In genomic region chr7:108012499-108013430, GRCh38 we compare ENCODE assay signal across 14 cellular contexts. TPM values are rescaled to one million over a fixed set of nuclear protein-coding genes. Genes with fewer than 3 reads are reported as not detected.
DNase-seq lines count a peak whose midpoint lies in the region; ATAC-seq and TF ChIP-seq lines count a peak whose summit lies in the region.
"Had no signal": no experiment of that assay in that cellular context is flagged by ENCODE, and none has a peak within 500 bp of the region (broad histone marks: within the 10 kb centered on the region; RNA-seq: fewer than 3 reads in every experiment).

No MANE protein-coding gene starts in this region.

- peak overlapping the region; percentile 16 for H3K27ac Mint-ChIP-seq in Calu3 (ENCODE audit: unreplicated experiment)
- H3K27ac Mint-ChIP-seq in naive thymus-derived CD4-positive, alpha-beta T cell = no peak overlapping the region
- H3K27ac Mint-ChIP-seq: activated T-cell treated with anti-CD3 and anti-CD28 coated beads, Interleukin-2, amount 50 U/mL, for 24 hours had no signal

- POLR2A ChIA-PET in IMR-90 (lab: Charles Lee; ENCODE audit: unreplicated experiment) = interaction anchor here (1.4 kb wide), 1 partner anchor 10 kb away, joined by 4 read pairs; no protein-coding TSS in a partner anchor
- POLR2A ChIA-PET in naive thymus-derived CD4-positive, alpha-beta T cell (lab: Charles Lee) = no interaction called here

- H3K4ac ChIP-seq in IMR-90 (ENCODE audit: low read depth, low read length) = peak overlapping the region; percentile 55

- peak overlapping the region; percentile 45 for H2BK120ac ChIP-seq in IMR-90 (ENCODE audit: low read depth, low read length)

- no peak overlapping the region for H2BK5ac ChIP-seq in IMR-90 (ENCODE audit: low read depth, low read length, poor library complexity, severe bottlenecking)

- H3K27me3 ChIP-seq in IMR-90 (ENCODE audit: control insufficient read depth, insufficient read depth, low read length) (no peaks in the 10 kb centered on the region), SJCRH30 (no peaks in the 10 kb centered on the region)
- H3K27me3 ChIP-seq in naive thymus-derived CD4-positive, alpha-beta T cell (ENCODE audit: control insufficient read depth in 2 of 2, insufficient read depth in 2 of 2, low read length in 2 of 2) = peaks cover 0 to 6% of the 10 kb centered on the region in 2 donors

- peak overlapping the region; percentile 25; the same call in 1 of the 2 replicates for H4K91ac ChIP-seq in IMR-90 (ENCODE audit: insufficient read depth, low read depth, low read length)

- in situ Hi-C loops in IMR-90 (cut with MboI; ENCODE audit: low sequenced_read_pairs) = no loop called here
- in situ Hi-C loops in astrocyte of the spinal cord (cut with HindIII; ENCODE audit: low sequenced_read_pairs) = no loop called here

- H3K27ac ChIP-seq in IMR-90 (ENCODE audit: insufficient read depth, low read length) (no peak overlapping the region), SJCRH30 (no peak overlapping the region)
- no peak overlapping the region for H3K27ac ChIP-seq in naive thymus-derived CD4-positive, alpha-beta T cell (ENCODE audit: low read depth, low read length)
- H3K27ac ChIP-seq: C4-2B had no signal

- no peaks in the 10 kb centered on the region for H3K36me3 Mint-ChIP-seq in Calu3 (ENCODE audit: insufficient read depth, unreplicated experiment)
- H3K36me3 Mint-ChIP-seq in naive thymus-derived CD4-positive, alpha-beta T cell = no peaks in the 10 kb centered on the region

- H4K8ac ChIP-seq in IMR-90 (ENCODE audit: low read depth in 2 of 2, low read length in 2 of 2) = no peak overlapping the region

- H3K4me3 ChIP-seq in IMR-90 (ENCODE audit: insufficient read depth, low read depth, low read length) = no peak overlapping the region
- H3K4me3 ChIP-seq in astrocyte of the spinal cord (ENCODE audit: low read depth, low read length) = no peak overlapping the region
- no peak overlapping the region for H3K4me3 ChIP-seq in SJCRH30
- no peak overlapping the region for H3K4me3 ChIP-seq in naive thymus-derived CD4-positive, alpha-beta T cell (ENCODE audit: low read length)

- no peak overlapping the region for H3K23ac ChIP-seq in IMR-90 (ENCODE audit: low read depth, low read length)

- intact Hi-C loops in Calu3 (cut with micrococcal nuclease; ENCODE audit: unreplicated experiment) (no loop called here), IMR-90 (cut with micrococcal nuclease) (loop anchor here (5.0 kb wide), 1 partner anchor 120 kb away; the partner anchor contains the start of gene LAMB4)
- intact Hi-C loops in naive thymus-derived CD4-positive, alpha-beta T cell (cut with micrococcal nuclease) = loop anchor here in 1 of 2 donors (10.0 kb wide), 1 partner anchor 132 kb away; no protein-coding TSS in a partner anchor

- H3K36me3 ChIP-seq in IMR-90 (ENCODE audit: control insufficient read depth, insufficient read depth, low read length) (no peaks in the 10 kb centered on the region), SJCRH30 (no peaks in the 10 kb centered on the region)
- no peaks in the 10 kb centered on the region for H3K36me3 ChIP-seq in naive thymus-derived CD4-positive, alpha-beta T cell (ENCODE audit: control insufficient read depth in 2 of 3, insufficient read depth in 3 of 3, low read length in 3 of 3)

- peaks cover 12% of the 10 kb centered on the region; the same call in 1 of the 2 replicates for H3K9me1 ChIP-seq in IMR-90 (ENCODE audit: insufficient read depth, low read length)

- no peaks in the 10 kb centered on the region for H3K79me1 ChIP-seq in IMR-90 (ENCODE audit: low read depth in 1 of 2, low read length in 2 of 2)

- H3K9me3 ChIP-seq in IMR-90 (ENCODE audit: control insufficient read depth, insufficient read depth, low read length) (no peaks in the 10 kb centered on the region), SJCRH30 (replicated peaks) (no peaks in the 10 kb centered on the region)
- H3K9me3 ChIP-seq in naive thymus-derived CD4-positive, alpha-beta T cell (ENCODE audit: control insufficient read depth in 2 of 3, low read length in 3 of 3) = no peaks in the 10 kb centered on the region

- WGBS in IMR-90 (ENCODE audit: extremely low coverage in 2 of 2, insufficient read length in 1 of 2), 2 experiments = 100% methylated on average over 1 of the region's 8 CpGs; no CpG with 5 or more reads in 1 of the 2 experiments

- DNase-seq in Calu3 = no peak
- DNase-seq in IMR-90 = peak; percentile 79
- peak; percentile 25 for DNase-seq in astrocyte of the spinal cord (ENCODE audit: low read depth, low spot score)
- DNase-seq in iris pigment epithelial cell (ENCODE audit: low read depth) = peak; percentile 74
- no peak for DNase-seq in SJCRH30
- no peak for DNase-seq in islet precursor cell
- no peak for DNase-seq in naive thymus-derived CD4-positive, alpha-beta T cell
- DNase-seq: activated T-cell treated with anti-CD3 and anti-CD28 coated beads, Interleukin-2, amount 50 U/mL, for 24 hours; KBM-7; kidney; stimulated activated CD4-positive, alpha-beta T cell treated with anti-CD3 and anti-CD28 coated beads, Interleukin-12 subunit alpha, Interleukin-12 subunit beta, amount 100 ng/mL, for 4 hours had no signal

- CTCF ChIA-PET in Calu3 (lab: Charles Lee) (interaction anchor here (0.9 kb wide), 1 partner anchor 9 kb away, joined by 4 read pairs; no protein-coding TSS in a partner anchor), IMR-90 (lab: Yijun Ruan, JAX) (no interaction called here)
- CTCF ChIA-PET in naive thymus-derived CD4-positive, alpha-beta T cell (lab: Charles Lee) = no interaction called here

- H3K27me3 Mint-ChIP-seq in Calu3 (ENCODE audit: unreplicated experiment) = no peaks in the 10 kb centered on the region
- H3K27me3 Mint-ChIP-seq in naive thymus-derived CD4-positive, alpha-beta T cell = peaks cover 4 to 21% (median 13%) of the 10 kb centered on the region in 5 donors

- no peak overlapping the region for H2BK20ac ChIP-seq in IMR-90 (ENCODE audit: low read depth, low read length)

- TF ChIP-seq POLR2A in IMR-90 (IDR thresholded peaks at IDR 0.05; ENCODE audit: low read depth, low read length) = no peak

- no peak for TF ChIP-seq CTCF in Calu3 (IDR thresholded peaks at IDR 0.05; ENCODE audit: unreplicated experiment)
- TF ChIP-seq CTCF in IMR-90 (conservative IDR thresholded peaks at IDR 0.05; ENCODE audit: low read depth, low read length) = no peak
- TF ChIP-seq CTCF in astrocyte of the spinal cord (IDR thresholded peaks at IDR 0.05; ENCODE audit: low read depth, low read length) = no peak

- 0 out of 2 replicates have a peak overlapping the region, but pooled peaks have one; percentile 12 for H3K14ac ChIP-seq in IMR-90 (replicated peaks; ENCODE audit: low read depth, low read length)

- H2AK9ac ChIP-seq in IMR-90 (replicated peaks; ENCODE audit: low read depth, low read length, poor library complexity) = no peak overlapping the region

- no peak for ATAC-seq in IMR-90 (ENCODE audit: low read depth)
- ATAC-seq in naive thymus-derived CD4-positive, alpha-beta T cell = no peak
- ATAC-seq in activated CD4-positive, CD25-positive, alpha-beta regulatory T cell treated with anti-CD3 and anti-CD28 coated beads, Interleukin-2, amount 50 U/mL, for 24 hours = no peak

- no peaks in the 10 kb centered on the region for H3K9me3 Mint-ChIP-seq in Calu3 (ENCODE audit: low read depth, unreplicated experiment)
- no peaks in the 10 kb centered on the region for H3K9me3 Mint-ChIP-seq in naive thymus-derived CD4-positive, alpha-beta T cell
- H3K9me3 Mint-ChIP-seq: activated T-cell treated with anti-CD3 and anti-CD28 coated beads, Interleukin-2, amount 50 U/mL, for 24 hours; neural crest cell had no signal

- H2BK15ac ChIP-seq in IMR-90 (ENCODE audit: low read depth, low read length) = peak overlapping the region; percentile 56; the same call in 2 of the 3 replicates

- no peak overlapping the region for H3K4me2 ChIP-seq in IMR-90 (ENCODE audit: low read depth, low read length)

- no peak overlapping the region for H3K9ac ChIP-seq in IMR-90 (ENCODE audit: low read depth, low read length)

- dilution Hi-C loops in IMR-90 (cut with HindIII; ENCODE audit: low sequenced_read_pairs, unreplicated experiment) = loop anchor here (25.0 kb wide), 1 partner anchor 125 kb away; the partner anchor contains the start of gene LAMB4

- no peak for TF ChIP-seq RAD21 in IMR-90 (IDR thresholded peaks at IDR 0.05; ENCODE audit: low read length)

- H3K56ac ChIP-seq in IMR-90 (ENCODE audit: extremely low read depth, insufficient read depth, low read length) = no peak overlapping the region

- no TSS peak for BruUV-seq in Calu3 (replicated peaks; lab: Mats Ljungman, UMichigan)
- BruUV-seq in IMR-90 (replicated peaks; lab: Mats Ljungman, UMichigan) = no TSS peak

- H4K5ac ChIP-seq in IMR-90 (ENCODE audit: low read depth, low read length) = no peak overlapping the region

- H2AK5ac ChIP-seq in IMR-90 (ENCODE audit: low read depth, low read length) = peak overlapping the region; percentile 6; the same call in 1 of the 2 replicates

- no peaks in the 10 kb centered on the region; the same call in 1 of the 2 replicates for H4K20me1 ChIP-seq in IMR-90 (ENCODE audit: insufficient read depth, low read length)

- peaks cover 13% of the 10 kb centered on the region for H3K4me1 ChIP-seq in IMR-90 (ENCODE audit: control insufficient read depth, insufficient read depth, low read length)
- H3K4me1 ChIP-seq in SJCRH30 = peaks cover 18% of the 10 kb centered on the region
- no peaks in the 10 kb centered on the region for H3K4me1 ChIP-seq in naive thymus-derived CD4-positive, alpha-beta T cell (ENCODE audit: control insufficient read depth in 2 of 2, insufficient read depth in 2 of 2, low read length in 2 of 2)

- H3K4me1 Mint-ChIP-seq in Calu3 (ENCODE audit: low read depth, unreplicated experiment) = peaks cover 35% of the 10 kb centered on the region
- peaks cover 0 to 6% (median 0%) of the 10 kb centered on the region in 7 donors for H3K4me1 Mint-ChIP-seq in naive thymus-derived CD4-positive, alpha-beta T cell

- H3K18ac ChIP-seq in IMR-90 (ENCODE audit: low read depth, low read length) = 0 out of 2 replicates have a peak overlapping the region, but pooled peaks have one; percentile 1

- no peak overlapping the region for H2AFZ ChIP-seq in IMR-90 (replicated peaks; ENCODE audit: low read length, poor library complexity)

- H3K4me3 Mint-ChIP-seq in Calu3 (ENCODE audit: low read depth, unreplicated experiment) = no peak overlapping the region
- H3K4me3 Mint-ChIP-seq in naive thymus-derived CD4-positive, alpha-beta T cell = no peak overlapping the region
- H3K4me3 Mint-ChIP-seq: activated T-cell treated with anti-CD3 and anti-CD28 coated beads, Interleukin-2, amount 50 U/mL, for 24 hours; neural crest cell had no signal

TF ChIP-seq in IMR-90, 13 proteins besides CTCF, POLR2A, EP300 and RAD21 (continues in another document):
- TF ChIP-seq CEBPB (IDR thresholded peaks at IDR 0.05; ENCODE audit: low read depth, low read length) (no peak), NFE2L2 (IDR thresholded peaks at IDR 0.05; ENCODE audit: low read depth, low read length) (0 out of 2 replicates have a peak, but pooled peaks have one; percentile 5)

RNA-seq across cellular contexts. Expression of gene LAMB1, which starts 9.8 kb away (rescaled TPM):
- total RNA-seq in Calu3 (2022) = 181 and 240 TPM in 2 replicates
- 117 TPM in 2 replicates for total RNA-seq in IMR-90 (2012; rRNA removed)
- 97.5 and 114 TPM in 2 replicates for polyA plus RNA-seq in IMR-90 (2012; rRNA removed)
- 83.3 and 90.8 TPM in 2 replicates for polyA plus RNA-seq in IMR-90 (2012; cell fraction: cytosol; rRNA removed)
- 304 and 403 TPM in 2 replicates for polyA plus RNA-seq in IMR-90 (2012; cell fraction: nucleus; rRNA removed; ENCODE audit: low replicate concordance)
- total RNA-seq in SJCRH30 (2014; rRNA removed; shearing (Covaris generic)) = 100 and 106 TPM in 2 replicates
- total RNA-seq in naive thymus-derived CD4-positive, alpha-beta T cell = not detected
- polyA plus RNA-seq in naive thymus-derived CD4-positive, alpha-beta T cell = under 1 TPM; 0.65 to 0.82 TPM

Comparison
In these comparisons a context has a peak if more than half of its experiments do, and no peak if none do; other contexts are left out.
1. DNase-seq: peak in IMR-90 (single experiment), astrocyte of the spinal cord (single experiment) and iris pigment epithelial cell (single experiment); none in Calu3 (single experiment), SJCRH30 (0 of 2), islet precursor cell (single experiment) and naive thymus-derived CD4-positive, alpha-beta T cell (0 of 9).
2. RNA of gene LAMB1, which starts 9.8 kb away (total RNA-seq): 181 to 240 TPM in Calu3, 117 TPM in IMR-90 and 100 to 106 TPM in SJCRH30; not detected in naive thymus-derived CD4-positive, alpha-beta T cell; every median in the first group is over 10 times any median in the second.